7 cellular contexts compared by ENCODE assay signal in the genomic region with DNA sequence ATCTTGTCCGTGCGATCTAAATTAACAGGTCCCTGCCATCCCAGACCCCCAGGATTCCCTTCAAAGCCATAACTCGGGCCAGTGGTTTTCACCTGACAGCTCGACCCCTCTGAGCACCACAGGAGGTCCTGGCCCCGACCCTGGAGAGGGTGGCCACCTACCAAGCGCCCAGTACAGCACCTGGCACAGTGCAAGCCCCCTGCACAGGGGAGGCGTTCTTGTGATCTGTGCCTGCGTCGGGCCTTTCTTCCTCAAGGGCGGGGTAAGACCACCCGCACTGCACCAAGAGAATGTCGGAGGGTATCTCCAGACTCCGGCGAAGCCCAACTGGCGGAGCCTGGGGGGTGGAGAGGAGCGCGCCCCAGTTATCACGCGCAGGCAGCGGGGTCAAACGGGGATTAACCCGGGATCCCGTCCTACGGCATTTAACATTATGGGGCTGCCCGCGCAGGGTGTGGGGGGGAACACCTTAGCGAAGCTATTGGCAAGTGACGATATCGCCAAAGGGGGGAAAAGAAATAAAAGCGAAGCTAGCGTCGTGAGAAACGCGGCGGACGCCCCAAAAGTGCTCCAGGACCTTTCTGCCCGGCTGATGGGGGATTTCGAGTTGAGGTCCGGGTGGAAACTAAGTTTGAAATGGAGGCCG. TPM values are rescaled to one million over a fixed set of nuclear protein-coding genes. Genes with fewer than 3 reads are reported as not detected.
DNase-seq lines count a peak whose midpoint lies in the region; ATAC-seq, FAIRE-seq and TF ChIP-seq lines count a peak whose summit lies in the region.

No MANE protein-coding gene starts in this region.

- DNase-seq in HL-60 (ENCODE audit: low read depth in 1 of 2, low spot score in 1 of 2): no peak
- peak; percentile 60 for DNase-seq in activated CD4-positive, alpha-beta T cell treated with anti-CD3 and anti-CD28 coated beads for 36 hours
- DNase-seq in endothelial cell of umbilical vein (ENCODE audit: low read depth, low spot score): peak; percentile 19
- peak in 9 of 10 donors; percentile 32 to 76 (median 51) for DNase-seq in naive thymus-derived CD8-positive, alpha-beta T cell
- DNase-seq in aorta: peak in 1 of 2 donors; percentile 64

- dilution Hi-C loops in endothelial cell of umbilical vein (cut with MboI; ENCODE audit: extremely low pct_ligation_motif_present, low sequenced_read_pairs): no loop called here

- H3K27ac Mint-ChIP-seq in activated CD4-positive, alpha-beta T cell treated with anti-CD3 and anti-CD28 coated beads for 36 hours: peak overlapping the region; percentile 99
- H3K27ac Mint-ChIP-seq in naive thymus-derived CD8-positive, alpha-beta T cell: peak overlapping the region; percentile 95 to 100 (median 99)

- H3K27ac ChIP-seq in HL-60 (replicated peaks) (peak overlapping the region; percentile 90), endothelial cell of umbilical vein (ENCODE audit: insufficient read depth, low read depth, low read length) (peak overlapping the region; percentile 29), aorta (ENCODE audit: low read depth in 1 of 2, low read length in 2 of 2) (peak overlapping the region; percentile 72 to 94)

- no peaks in the 10 kb centered on the region for H3K9me1 ChIP-seq in endothelial cell of umbilical vein (replicated peaks; ENCODE audit: control insufficient read depth, extremely low read depth, insufficient read depth, low read length)

- H3K4me1 Mint-ChIP-seq in activated CD4-positive, alpha-beta T cell treated with anti-CD3 and anti-CD28 coated beads for 36 hours: peaks cover 32% of the 10 kb centered on the region
- H3K4me1 Mint-ChIP-seq in naive thymus-derived CD8-positive, alpha-beta T cell: peaks cover 23 to 53% (median 50%) of the 10 kb centered on the region in 4 donors

- WGBS in aorta, 2 donors: 1% methylated on average over 40 of the region's 40 CpGs

- H3K36me3 ChIP-seq in endothelial cell of umbilical vein (ENCODE audit: control insufficient read depth in 2 of 2, extremely low read depth in 1 of 2, insufficient read depth in 2 of 2, low read length in 2 of 2) (peaks cover 7 to 11% of the 10 kb centered on the region in 2 experiments), aorta (ENCODE audit: control insufficient read depth in 1 of 2, insufficient read depth in 2 of 2, low read length in 1 of 2) (peaks cover 0 to 3% of the 10 kb centered on the region in 2 donors)

- peak overlapping the region; percentile 97 for H3K4me3 Mint-ChIP-seq in activated CD4-positive, alpha-beta T cell treated with anti-CD3 and anti-CD28 coated beads for 36 hours
- peak overlapping the region; percentile 92 to 99 (median 95) for H3K4me3 Mint-ChIP-seq in naive thymus-derived CD8-positive, alpha-beta T cell

- no peak for TF ChIP-seq CTCF in HL-60 (IDR thresholded peaks at IDR 0.05; ENCODE audit: insufficient read depth, low read length)
- no peak for TF ChIP-seq CTCF in endothelial cell of umbilical vein (IDR thresholded peaks at IDR 0.05; ENCODE audit: extremely low read depth in 1 of 2, insufficient read depth in 1 of 2, low read depth in 1 of 2, low read length in 2 of 2)

- H3K4me2 ChIP-seq in endothelial cell of umbilical vein (ENCODE audit: insufficient read depth, low read length): peak overlapping the region; percentile 72

- H3K4me1 ChIP-seq in endothelial cell of umbilical vein (ENCODE audit: control insufficient read depth, extremely low read depth, insufficient read depth, low read length) (peaks cover 34% of the 10 kb centered on the region), aorta (ENCODE audit: control insufficient read depth in 1 of 2, insufficient read depth in 2 of 2, low read length in 2 of 2) (no peaks in the 10 kb centered on the region)

- POLR2A ChIA-PET in activated CD4-positive, alpha-beta T cell treated with anti-CD3 and anti-CD28 coated beads for 36 hours (lab: Charles Lee): interaction anchor here (0.6 to 1.4 kb wide), 5 partner anchors 11 to 1303 kb away, joined by 3 to 6 read pairs (median 4); no protein-coding TSS in a partner anchor
- POLR2A ChIA-PET in endothelial cell of umbilical vein (lab: Charles Lee): interaction anchor here (0.7 to 0.9 kb wide), 2 partner anchors 19 to 49 kb away, joined by 3 read pairs; a partner anchor contains a TSS
- POLR2A ChIA-PET in naive thymus-derived CD8-positive, alpha-beta T cell (lab: Charles Lee): interaction anchor here (0.5 to 9.5 kb wide), 16 partner anchors 9 to 553 kb away, joined by 3 to 302 read pairs (median 8); a partner anchor contains a TSS

- H3K27me3 Mint-ChIP-seq in activated CD4-positive, alpha-beta T cell treated with anti-CD3 and anti-CD28 coated beads for 36 hours: no peaks in the 10 kb centered on the region
- peaks cover 0 to 3% (median 0%) of the 10 kb centered on the region in 5 donors for H3K27me3 Mint-ChIP-seq in naive thymus-derived CD8-positive, alpha-beta T cell

- TF ChIP-seq POLR2A in endothelial cell of umbilical vein (IDR thresholded peaks at IDR 0.05; ENCODE audit: low read depth, low read length): no peak

- FAIRE-seq in endothelial cell of umbilical vein (lab: Jason Lieb, UNC): no peak

- H2AFZ ChIP-seq in endothelial cell of umbilical vein (ENCODE audit: low read depth, low read length): peak overlapping the region; percentile 23

- peaks cover 29% of the 10 kb centered on the region for H3K79me2 ChIP-seq in endothelial cell of umbilical vein (ENCODE audit: control insufficient read depth, insufficient read depth, low read length)

- no peaks in the 10 kb centered on the region for H4K20me1 ChIP-seq in endothelial cell of umbilical vein (replicated peaks; ENCODE audit: control insufficient read depth, extremely low read depth, insufficient read depth, low read length)

- intact Hi-C loops in activated CD4-positive, alpha-beta T cell treated with anti-CD3 and anti-CD28 coated beads for 36 hours (cut with DNase I, micrococcal nuclease): loop anchor here (1.0 to 5.0 kb wide), 18 partner anchors 18 to 561 kb away; a partner anchor contains a TSS
- intact Hi-C loops in endothelial cell of umbilical vein (cut with micrococcal nuclease) (loop anchor here (1.0 to 10.0 kb wide), 6 partner anchors 18 to 206 kb away; a partner anchor contains a TSS), aorta (cut with DNase I) (loop anchor here in 1 of 2 donors (5.0 kb wide), 2 partner anchors 234 to 514 kb away; a partner anchor contains a TSS)

- ATAC-seq in activated CD4-positive, alpha-beta T cell treated with anti-CD3 and anti-CD28 coated beads for 36 hours: no peak
- no peak for ATAC-seq in naive thymus-derived CD8-positive, alpha-beta T cell
- ATAC-seq in aorta (ENCODE audit: low FRiP score): no peak
- no peak for ATAC-seq in HG03469 (IDR thresholded peaks at IDR 0.05; ENCODE audit: unreplicated experiment)
- ATAC-seq in HG03457 (IDR thresholded peaks at IDR 0.05; ENCODE audit: unreplicated experiment): no peak

- BruUV-seq in endothelial cell of umbilical vein (replicated peaks; lab: Mats Ljungman, UMichigan): no TSS peak

- no peaks in the 10 kb centered on the region for H3K27me3 ChIP-seq in HL-60 (ENCODE audit: insufficient read depth, poor library complexity, severe bottlenecking)
- no peaks in the 10 kb centered on the region for H3K27me3 ChIP-seq in endothelial cell of umbilical vein (ENCODE audit: control insufficient read depth in 2 of 2, insufficient read depth in 2 of 2, low read length in 2 of 2)
- H3K27me3 ChIP-seq in aorta (ENCODE audit: control insufficient read depth in 1 of 2, insufficient read depth in 2 of 2, low read length in 1 of 2): no peaks in the 10 kb centered on the region

- H3K4me3 ChIP-seq in HL-60 (replicated peaks; ENCODE audit: insufficient read depth, low read length): peak overlapping the region; percentile 61
- H3K4me3 ChIP-seq in endothelial cell of umbilical vein (replicated peaks in 1 of 3; ENCODE audit: insufficient read depth in 1 of 3, low read depth in 1 of 3, low read length in 3 of 3): peak overlapping the region; percentile 3 to 78 (median 54)
- peak overlapping the region in 1 of 2 donors; percentile 21 for H3K4me3 ChIP-seq in aorta (ENCODE audit: low read length in 2 of 2)

- no peaks in the 10 kb centered on the region for H3K9me3 Mint-ChIP-seq in activated CD4-positive, alpha-beta T cell treated with anti-CD3 and anti-CD28 coated beads for 36 hours (ENCODE audit: low read depth)
- peaks cover 0 to 4% (median 0%) of the 10 kb centered on the region in 9 donors for H3K9me3 Mint-ChIP-seq in naive thymus-derived CD8-positive, alpha-beta T cell

- H3K9me3 ChIP-seq in endothelial cell of umbilical vein (replicated peaks; ENCODE audit: control insufficient read depth, insufficient read depth, low read length) (no peaks in the 10 kb centered on the region), aorta (ENCODE audit: control insufficient read depth, low read length) (no peaks in the 10 kb centered on the region)

- CTCF ChIA-PET in activated CD4-positive, alpha-beta T cell treated with anti-CD3 and anti-CD28 coated beads for 36 hours (lab: Charles Lee): interaction anchor here (0.6 to 1.0 kb wide), 3 partner anchors 16 to 79 kb away, joined by 3 to 4 read pairs (median 3); a partner anchor contains a TSS
- CTCF ChIA-PET in endothelial cell of umbilical vein (lab: Charles Lee): interaction anchor here (1.0 to 2.8 kb wide), 6 partner anchors 12 to 81 kb away, joined by 3 to 13 read pairs (median 5); a partner anchor contains a TSS

- peak overlapping the region; percentile 26 for H3K9ac ChIP-seq in endothelial cell of umbilical vein (replicated peaks; ENCODE audit: extremely low read depth, insufficient read depth, low read length)

- H3K36me3 Mint-ChIP-seq in activated CD4-positive, alpha-beta T cell treated with anti-CD3 and anti-CD28 coated beads for 36 hours (ENCODE audit: low read depth): peaks cover 31% of the 10 kb centered on the region
- H3K36me3 Mint-ChIP-seq in naive thymus-derived CD8-positive, alpha-beta T cell: peaks cover 0 to 30% (median 11%) of the 10 kb centered on the region in 3 donors

RNA-seq across cellular contexts. Expression of a gene that starts 1.3 kb away (rescaled TPM):
- total RNA-seq in activated CD4-positive, alpha-beta T cell treated with anti-CD3 and anti-CD28 coated beads for 36 hours: 100 to 1,000 TPM; 714 to 722 TPM
- 427 and 451 TPM in 2 replicates for total RNA-seq in endothelial cell of umbilical vein
- 243 and 305 TPM in 2 replicates for polyA plus RNA-seq in endothelial cell of umbilical vein
- 292 and 332 TPM in 2 replicates for polyA plus RNA-seq in endothelial cell of umbilical vein (2011; cell fraction: cytosol; rRNA removed)
- 413 and 435 TPM in 2 replicates for polyA plus RNA-seq in endothelial cell of umbilical vein (2011; cell fraction: nucleus; rRNA removed)
- 320 and 351 TPM in 2 replicates for polyA plus RNA-seq in endothelial cell of umbilical vein (2012)
- polyA minus RNA-seq in endothelial cell of umbilical vein: 381 and 414 TPM in 2 replicates
- polyA minus RNA-seq in endothelial cell of umbilical vein (2011; cell fraction: cytosol; rRNA and poly(A)+ RNA removed): 162 TPM
- 133 and 168 TPM in 2 replicates for polyA minus RNA-seq in endothelial cell of umbilical vein (2011; cell fraction: nucleus; rRNA and poly(A)+ RNA removed)
- total RNA-seq in naive thymus-derived CD8-positive, alpha-beta T cell: 100 to 1,000 TPM; 390 to 406 TPM
- polyA plus RNA-seq in naive thymus-derived CD8-positive, alpha-beta T cell: 10 to 100 TPM; 70.6 to 77.6 (median 71.4) TPM
- total RNA-seq in aorta: 100 to 1,000 TPM; 220 TPM
- polyA plus RNA-seq in aorta: 100 to 1,000 TPM in 1 of 2 donors, 10 to 100 TPM in 1; 83.3 to 150 TPM

RNA-seq across cellular contexts. Expression of a gene that starts 19.5 kb away (rescaled TPM):
- 100 to 1,000 TPM; 114 to 154 TPM for total RNA-seq in activated CD4-positive, alpha-beta T cell treated with anti-CD3 and anti-CD28 coated beads for 36 hours
- total RNA-seq in endothelial cell of umbilical vein (62.5 and 69.7 TPM in 2 replicates), aorta (10 to 100 TPM; 92.2 to 95.1 TPM)
- polyA plus RNA-seq in endothelial cell of umbilical vein (71.8 and 74.1 TPM in 2 replicates), aorta (100 to 1,000 TPM; 139 to 190 TPM)
- polyA plus RNA-seq in endothelial cell of umbilical vein (2011; cell fraction: cytosol; rRNA removed): 52.3 and 57.0 TPM in 2 replicates
- polyA plus RNA-seq in endothelial cell of umbilical vein (2011; cell fraction: nucleus; rRNA removed): 38.2 and 39.7 TPM in 2 replicates
- polyA plus RNA-seq in endothelial cell of umbilical vein (2012): 75.4 and 111 TPM in 2 replicates
- 49.6 and 51.8 TPM in 2 replicates for polyA minus RNA-seq in endothelial cell of umbilical vein
- polyA minus RNA-seq in endothelial cell of umbilical vein (2011; cell fraction: cytosol; rRNA and poly(A)+ RNA removed): 68.2 TPM
- polyA minus RNA-seq in endothelial cell of umbilical vein (2011; cell fraction: nucleus; rRNA and poly(A)+ RNA removed): 11.0 and 11.4 TPM in 2 replicates
- total RNA-seq in naive thymus-derived CD8-positive, alpha-beta T cell: 100 to 1,000 TPM; 118 to 138 TPM
- polyA plus RNA-seq in naive thymus-derived CD8-positive, alpha-beta T cell: 100 to 1,000 TPM; 218 to 291 (median 238) TPM

RNA-seq across cellular contexts. Expression of a gene that starts 27.0 kb away (rescaled TPM):
- 10 to 100 TPM; 85.8 to 90.3 TPM for total RNA-seq in activated CD4-positive, alpha-beta T cell treated with anti-CD3 and anti-CD28 coated beads for 36 hours
- total RNA-seq in endothelial cell of umbilical vein (6.6 and 10.1 TPM in 2 replicates), aorta (1 to 10 TPM; 3.3 to 5.7 TPM)
- polyA plus RNA-seq in endothelial cell of umbilical vein (4.7 and 5.3 TPM in 2 replicates), aorta (1 to 10 TPM; 1.8 to 5.4 TPM)
- polyA plus RNA-seq in endothelial cell of umbilical vein (2011; cell fraction: cytosol; rRNA removed): 3.3 and 4.7 TPM in 2 replicates
- polyA plus RNA-seq in endothelial cell of umbilical vein (2011; cell fraction: nucleus; rRNA removed): 4.1 and 6.6 TPM in 2 replicates
- 6.0 and 6.2 TPM in 2 replicates for polyA plus RNA-seq in endothelial cell of umbilical vein (2012)
- 2.8 and 4.9 TPM in 2 replicates for polyA minus RNA-seq in endothelial cell of umbilical vein
- 2.4 TPM for polyA minus RNA-seq in endothelial cell of umbilical vein (2011; cell fraction: cytosol; rRNA and poly(A)+ RNA removed)
- polyA minus RNA-seq in endothelial cell of umbilical vein (2011; cell fraction: nucleus; rRNA and poly(A)+ RNA removed): 0.96 and 1.4 TPM in 2 replicates
- total RNA-seq in naive thymus-derived CD8-positive, alpha-beta T cell: 10 to 100 TPM; 52.9 to 55.0 TPM
- polyA plus RNA-seq in naive thymus-derived CD8-positive, alpha-beta T cell: 10 to 100 TPM; 29.9 to 64.7 (median 40.5) TPM

RNA-seq across cellular contexts. Expression of a gene that starts 38.4 kb away (rescaled TPM):
- total RNA-seq in activated CD4-positive, alpha-beta T cell treated with anti-CD3 and anti-CD28 coated beads for 36 hours: 1 to 10 TPM in 1 of 2 experiments, under 1 TPM in 1; 0.59 to 1.1 TPM
- 0.44 TPM in 1 of 2 replicates, not detected in the other for total RNA-seq in endothelial cell of umbilical vein
- polyA plus RNA-seq in endothelial cell of umbilical vein: 0.19 and 0.22 TPM in 2 replicates
- not detected in 2 replicates for polyA plus RNA-seq in endothelial cell of umbilical vein (2011; cell fraction: cytosol; rRNA removed)
- 0.91 and 1.5 TPM in 2 replicates for polyA plus RNA-seq in endothelial cell of umbilical vein (2011; cell fraction: nucleus; rRNA removed)
- polyA plus RNA-seq in endothelial cell of umbilical vein (2012): 0.53 TPM in 1 of 2 replicates, not detected in the other
- polyA minus RNA-seq in endothelial cell of umbilical vein: not detected in 2 replicates
- not detected for polyA minus RNA-seq in endothelial cell of umbilical vein (2011; cell fraction: cytosol; rRNA and poly(A)+ RNA removed)
- 0.72 TPM in 1 of 2 replicates, not detected in the other for polyA minus RNA-seq in endothelial cell of umbilical vein (2011; cell fraction: nucleus; rRNA and poly(A)+ RNA removed)
- 10 to 100 TPM in 1 of 2 experiments, 1 to 10 TPM in 1; 9.6 to 10.7 TPM for total RNA-seq in naive thymus-derived CD8-positive, alpha-beta T cell
- polyA plus RNA-seq in naive thymus-derived CD8-positive, alpha-beta T cell: under 1 TPM in 1 of 3 donors, not detected in 2; 0.27 TPM
- total RNA-seq in aorta: 1 to 10 TPM in 1 of 2 donors, under 1 TPM in 1; 0.51 to 2.9 TPM
- 100 to 1,000 TPM in 1 of 2 donors, 1 to 10 TPM in 1; 9.1 to 544 TPM for polyA plus RNA-seq in aorta

RNA-seq across cellular contexts. Expression of a gene that starts 48.3 kb away (rescaled TPM):
- total RNA-seq in activated CD4-positive, alpha-beta T cell treated with anti-CD3 and anti-CD28 coated beads for 36 hours: 10 to 100 TPM; 17.8 to 23.1 TPM
- 46.3 and 47.6 TPM in 2 replicates for total RNA-seq in endothelial cell of umbilical vein
- 72.5 and 76.4 TPM in 2 replicates for polyA plus RNA-seq in endothelial cell of umbilical vein
- 60.7 and 64.3 TPM in 2 replicates for polyA plus RNA-seq in endothelial cell of umbilical vein (2011; cell fraction: cytosol; rRNA removed)
- polyA plus RNA-seq in endothelial cell of umbilical vein (2011; cell fraction: nucleus; rRNA removed): 103 and 122 TPM in 2 replicates
- polyA plus RNA-seq in endothelial cell of umbilical vein (2012): 50.3 and 55.6 TPM in 2 replicates
- 42.0 and 44.3 TPM in 2 replicates for polyA minus RNA-seq in endothelial cell of umbilical vein
- 3.8 TPM for polyA minus RNA-seq in endothelial cell of umbilical vein (2011; cell fraction: cytosol; rRNA and poly(A)+ RNA removed)
- 26.0 and 26.2 TPM in 2 replicates for polyA minus RNA-seq in endothelial cell of umbilical vein (2011; cell fraction: nucleus; rRNA and poly(A)+ RNA removed)
- total RNA-seq in naive thymus-derived CD8-positive, alpha-beta T cell: 10 to 100 TPM; 46.0 to 50.7 TPM
- polyA plus RNA-seq in naive thymus-derived CD8-positive, alpha-beta T cell: 10 to 100 TPM; 28.2 to 48.0 (median 33.5) TPM
- total RNA-seq in aorta: 10 to 100 TPM; 34.6 to 42.4 TPM
- 10 to 100 TPM; 34.8 to 51.2 TPM for polyA plus RNA-seq in aorta

Comparison
In these comparisons a context has a peak if more than half of its experiments do, and no peak if none do; other contexts are left out.
1. DNase-seq: peak in activated CD4-positive, alpha-beta T cell treated with anti-CD3 and anti-CD28 coated beads for 36 hours (single experiment), endothelial cell of umbilical vein (single experiment) and naive thymus-derived CD8-positive, alpha-beta T cell (9 of 10); none in HL-60 (0 of 2).
2. H3K27ac ChIP-seq: peak in every context shown above with its lines; median percentile 90 in HL-60; 83 in aorta; 29 in endothelial cell of umbilical vein.